ENCODE assay signal across 8 cellular contexts in the genomic region with DNA sequence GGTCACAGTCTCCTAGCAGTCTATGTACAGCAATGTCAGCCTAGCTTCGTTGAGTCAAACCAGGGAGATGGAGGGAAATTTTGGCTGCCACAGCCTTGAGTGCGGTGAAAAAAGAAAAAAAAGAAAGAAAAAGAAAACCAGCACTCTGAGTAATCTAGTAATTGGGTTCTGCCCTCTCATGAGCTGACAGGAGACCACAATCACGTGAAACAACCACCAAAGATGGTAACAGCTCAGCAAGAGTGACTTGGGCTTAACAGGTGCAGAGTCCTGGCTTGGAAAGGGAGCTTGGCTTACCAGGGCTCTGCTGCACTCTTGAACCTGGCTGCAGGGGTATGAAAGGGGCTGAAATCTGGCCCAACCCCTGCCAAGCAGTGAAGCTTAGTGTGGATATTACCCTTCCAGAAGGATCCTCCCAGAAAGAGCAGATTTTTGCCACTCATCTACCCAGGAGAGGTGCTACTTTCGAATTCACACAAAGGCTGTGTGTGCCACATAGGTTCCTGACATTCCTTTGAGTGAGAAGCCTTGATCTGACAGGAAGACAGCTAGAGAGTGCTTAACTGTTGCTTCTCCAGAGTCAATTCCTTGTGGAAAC.
DNase-seq lines count a peak whose midpoint lies in the region; ATAC-seq lines count a peak whose summit lies in the region.

No MANE protein-coding gene starts in this region.

- peak; percentile 95 for ATAC-seq in GM18873 (IDR thresholded peaks at IDR 0.05; ENCODE audit: low FRiP score, unreplicated experiment)
- ATAC-seq in HG03039 (IDR thresholded peaks at IDR 0.05; ENCODE audit: unreplicated experiment) = peak; percentile 90
- ATAC-seq in stimulated activated naive CD8-positive, alpha-beta T cell treated with anti-CD3 and anti-CD28 coated beads, Interleukin-15, Interleukin-2, amounts not matched to agents 100 U/mL and 50 U/mL, for 24 hours = peak; percentile 94

- peak; percentile 56 to 61 for DNase-seq in activated CD4-positive, alpha-beta T cell treated with anti-CD3 and anti-CD28 coated beads for 4 hours
- DNase-seq in iPS-NIHi7 (ENCODE audit: extremely low spot score) = peak; percentile 15
- peak; percentile 61 for DNase-seq in stimulated activated naive CD8-positive, alpha-beta T cell treated with anti-CD3 and anti-CD28 coated beads, Interleukin-15, Interleukin-2, amounts not matched to agents 100 U/mL and 50 U/mL, for 24 hours
- no peak for DNase-seq in COLO829 (ENCODE audit: low spot score)
- DNase-seq in COR-L47 (lab: John Stamatoyannopoulos, UW) = no peak
- DNase-seq in hippocampal formation (lab: John Stamatoyannopoulos, UW) = no peak

Comparison
In these comparisons a context has a peak if more than half of its experiments do, and no peak if none do; other contexts are left out.
1. DNase-seq: peak in activated CD4-positive, alpha-beta T cell treated with anti-CD3 and anti-CD28 coated beads for 4 hours (2 of 2), iPS-NIHi7 (single experiment) and stimulated activated naive CD8-positive, alpha-beta T cell treated with anti-CD3 and anti-CD28 coated beads, Interleukin-15, Interleukin-2, amounts not matched to agents 100 U/mL and 50 U/mL, for 24 hours (single experiment); none in COLO829 (single experiment), COR-L47 (single experiment) and hippocampal formation (0 of 2).
2. Peak in every context shown above with its lines, with median percentiles within 50 percentile points of each other: ATAC-seq.